12 cellular contexts compared by ENCODE assay signal in the genomic region with DNA sequence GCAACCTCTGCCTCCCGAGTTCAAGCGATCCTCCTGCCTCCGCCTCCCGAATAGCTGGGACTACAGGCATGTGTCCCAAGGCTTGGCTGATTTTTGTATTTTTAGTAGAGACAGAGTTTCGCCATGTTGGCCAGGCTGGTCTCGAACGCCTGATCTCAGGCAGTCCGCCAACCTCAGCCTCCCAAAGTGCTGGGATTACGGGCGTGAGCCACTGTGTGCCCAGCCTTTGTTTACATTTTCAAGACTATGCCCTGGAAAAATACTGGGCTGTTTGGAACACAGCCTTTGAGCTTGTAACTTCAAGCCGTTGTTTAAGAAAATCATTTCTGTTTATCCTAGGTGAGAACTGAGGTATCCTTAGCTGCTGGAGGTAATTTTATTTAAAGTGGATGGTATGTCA. TPM values are rescaled to one million over a fixed set of nuclear protein-coding genes. Genes with fewer than 3 reads are reported as not detected.
DNase-seq lines count a peak whose midpoint lies in the region; ATAC-seq and TF ChIP-seq lines count a peak whose summit lies in the region.
"Had no signal": no experiment of that assay in that cellular context is flagged by ENCODE, and none has a peak within 500 bp of the region (broad histone marks: within the 10 kb centered on the region; RNA-seq: fewer than 3 reads in every experiment).

No MANE protein-coding gene starts in this region.

- H3K4me2 ChIP-seq in neural progenitor cell (peak overlapping the region; percentile 89), MM.1S (ENCODE audit: low read depth, low read length) (no peak overlapping the region)

- no peaks in the 10 kb centered on the region for H3K9me3 Mint-ChIP-seq in CD4-positive, alpha-beta memory T cell
- no peaks in the 10 kb centered on the region for H3K9me3 Mint-ChIP-seq in neural progenitor cell
- H3K9me3 Mint-ChIP-seq: activated CD4-positive, alpha-beta T cell treated with anti-CD3 and anti-CD28 coated beads, Interleukin-2, amount 10 ng/mL, durations not matched to agents 7 days and 5 days had no signal

- no TSS peak for BruUV-seq in Panc1 (replicated peaks; lab: Mats Ljungman, UMichigan)

- H3F3A ChIP-seq in neural progenitor cell (ENCODE audit: low read depth): no peaks in the 10 kb centered on the region
- H3F3A ChIP-seq in MM.1S (ENCODE audit: insufficient read depth, low read length): no peaks in the 10 kb centered on the region

- H3K79me2 ChIP-seq in neural progenitor cell (ENCODE audit: low read depth) (peaks cover 70% of the 10 kb centered on the region), MM.1S (ENCODE audit: low read length) (peaks cover 65% of the 10 kb centered on the region)

- peaks cover 30 to 58% (median 46%) of the 10 kb centered on the region in 4 donors for H3K4me1 Mint-ChIP-seq in CD4-positive, alpha-beta memory T cell
- peaks cover 18% of the 10 kb centered on the region for H3K4me1 Mint-ChIP-seq in neural progenitor cell

- H3K27me3 ChIP-seq in CD4-positive, alpha-beta memory T cell (ENCODE audit: insufficient read depth, low read length): no peaks in the 10 kb centered on the region
- no peaks in the 10 kb centered on the region for H3K27me3 ChIP-seq in Panc1 (ENCODE audit: control insufficient read depth, insufficient read depth, low read length)
- no peaks in the 10 kb centered on the region for H3K27me3 ChIP-seq in esophagus (ENCODE audit: control insufficient read depth in 1 of 2, insufficient read depth in 2 of 2, low read length in 2 of 2)
- H3K27me3 ChIP-seq in neural progenitor cell: no peaks in the 10 kb centered on the region
- H3K27me3 ChIP-seq in MM.1S (replicated peaks; ENCODE audit: insufficient read depth, low read length): no peaks in the 10 kb centered on the region
- H3K27me3 ChIP-seq: upper lobe of right lung had no signal

- H3K27me3 Mint-ChIP-seq in CD4-positive, alpha-beta memory T cell: no peaks in the 10 kb centered on the region
- peaks cover 13% of the 10 kb centered on the region for H3K27me3 Mint-ChIP-seq in neural progenitor cell (ENCODE audit: insufficient read depth, low read depth)
- H3K27me3 Mint-ChIP-seq: activated CD4-positive, alpha-beta T cell treated with anti-CD3 and anti-CD28 coated beads, Interleukin-2, amount 10 ng/mL, durations not matched to agents 7 days and 5 days had no signal

- intact Hi-C loops in CD4-positive, alpha-beta memory T cell (cut with micrococcal nuclease): no loop called here
- intact Hi-C loops in Panc1 (cut with micrococcal nuclease; ENCODE audit: unreplicated experiment): no loop called here

- H3K4me3 Mint-ChIP-seq in CD4-positive, alpha-beta memory T cell: peak overlapping the region in 5 of 8 donors; percentile 17 to 53 (median 29)
- peak overlapping the region; percentile 48 for H3K4me3 Mint-ChIP-seq in neural progenitor cell

- H3K4me3 ChIP-seq in CD4-positive, alpha-beta memory T cell (ENCODE audit: low read length in 2 of 2): no peak overlapping the region
- H3K4me3 ChIP-seq in Panc1 (ENCODE audit: low read depth in 2 of 2, low read length in 2 of 2) (peak overlapping the region; percentile 88 to 92), esophagus (ENCODE audit: low read depth in 1 of 2, low read length in 2 of 2) (peak overlapping the region in 1 of 2 donors; percentile 95), neural progenitor cell (peak overlapping the region; percentile 72), MM.1S (ENCODE audit: low read length) (no peak overlapping the region)

- H3K9ac ChIP-seq in neural progenitor cell (no peak overlapping the region), MM.1S (ENCODE audit: low read length) (no peak overlapping the region)

- POLR2A ChIA-PET in CD4-positive, alpha-beta memory T cell (lab: Charles Lee; ENCODE audit: partially characterized antibody): interaction anchor here (0.6 to 3.6 kb wide), 4 partner anchors 9 to 810 kb away, joined by 3 to 38 read pairs (median 13); partner anchors contain the start of genes EPHB4 and TRIM4
- POLR2A ChIA-PET in Panc1 (lab: Charles Lee): interaction anchor here (0.5 kb wide), 1 partner anchor 16 kb away, joined by 5 read pairs; no protein-coding TSS in a partner anchor

- H2AFZ ChIP-seq in neural progenitor cell (replicated peaks) (no peak overlapping the region), MM.1S (ENCODE audit: low read length) (no peak overlapping the region)

- WGBS in esophagus, 2 donors: 37 to 42% methylated on average over 11 of the region's 11 CpGs

- peak overlapping the region in 5 of 7 donors; percentile 35 to 95 (median 66) for H3K27ac Mint-ChIP-seq in CD4-positive, alpha-beta memory T cell
- no peak overlapping the region for H3K27ac Mint-ChIP-seq in neural progenitor cell

- no peaks in the 10 kb centered on the region for H3K9me3 ChIP-seq in CD4-positive, alpha-beta memory T cell (ENCODE audit: control insufficient read depth in 1 of 2, low read length in 2 of 2)
- no peaks in the 10 kb centered on the region for H3K9me3 ChIP-seq in Panc1 (ENCODE audit: control insufficient read depth, insufficient read depth, low read depth, low read length)
- no peaks in the 10 kb centered on the region for H3K9me3 ChIP-seq in esophagus (ENCODE audit: control insufficient read depth in 2 of 2, insufficient read depth in 1 of 2, low read depth in 1 of 2, low read length in 1 of 2)
- no peaks in the 10 kb centered on the region for H3K9me3 ChIP-seq in neural progenitor cell (ENCODE audit: low read depth)
- no peaks in the 10 kb centered on the region for H3K9me3 ChIP-seq in MM.1S (replicated peaks; ENCODE audit: insufficient read depth, low read length)
- H3K9me3 ChIP-seq: upper lobe of right lung had no signal

- H3K9me2 ChIP-seq in MM.1S (replicated peaks; ENCODE audit: insufficient read depth, low read length): no peaks in the 10 kb centered on the region

- H3K36me3 ChIP-seq in CD4-positive, alpha-beta memory T cell (ENCODE audit: insufficient read depth, low read length): no peaks in the 10 kb centered on the region
- H3K36me3 ChIP-seq in Panc1 (ENCODE audit: control insufficient read depth, insufficient read depth, low read length) (peaks cover under 1% of the 10 kb centered on the region), esophagus (ENCODE audit: control insufficient read depth in 2 of 2, insufficient read depth in 2 of 2, low read length in 1 of 2) (peaks cover 0 to 4% of the 10 kb centered on the region in 2 donors), neural progenitor cell (no peaks in the 10 kb centered on the region), MM.1S (replicated peaks; ENCODE audit: insufficient read depth, low read length) (no peaks in the 10 kb centered on the region; the same call in 1 of the 2 replicates)
- H3K36me3 ChIP-seq: upper lobe of right lung had no signal

- in situ Hi-C loops in Panc1 (cut with HindIII; ENCODE audit: low pct_unique_long_range_greater_than_20kb, low sequenced_read_pairs): no loop called here

- peaks cover 0 to 33% of the 10 kb centered on the region in 2 donors for H3K36me3 Mint-ChIP-seq in CD4-positive, alpha-beta memory T cell
- peaks cover 6% of the 10 kb centered on the region for H3K36me3 Mint-ChIP-seq in neural progenitor cell

- no peak for ATAC-seq in Panc1
- no peak for ATAC-seq in HG03159 (IDR thresholded peaks at IDR 0.05; ENCODE audit: unreplicated experiment)
- ATAC-seq: left cardiac atrium, upper lobe of right lung had no signal

- no peak overlapping the region for H3K27ac ChIP-seq in CD4-positive, alpha-beta memory T cell (ENCODE audit: low read depth, low read length)
- H3K27ac ChIP-seq in Panc1 (ENCODE audit: low read length) (peak overlapping the region; percentile 94), esophagus (ENCODE audit: low read depth in 2 of 2, low read length in 1 of 2) (peak overlapping the region; percentile 64), neural progenitor cell (no peak overlapping the region), MM.1S (ENCODE audit: low read length) (no peak overlapping the region)
- H3K27ac ChIP-seq: upper lobe of right lung had no signal

- CTCF ChIA-PET in CD4-positive, alpha-beta memory T cell (lab: Charles Lee; ENCODE audit: partially characterized antibody): interaction anchor here (0.7 to 3.0 kb wide), 2 partner anchors 9 to 27 kb away, joined by 3 to 12 read pairs; no protein-coding TSS in a partner anchor
- CTCF ChIA-PET in Panc1 (lab: Charles Lee): no interaction called here

- DNase-seq in CD4-positive, alpha-beta memory T cell: no peak
- DNase-seq in Panc1 (ENCODE audit: low read depth, low spot score) (no peak), neural progenitor cell (ENCODE audit: low spot score) (no peak), NCI-H524 (lab: John Stamatoyannopoulos, UW) (no peak), GM20000 (ENCODE audit: low spot score) (no peak), MM.1S (no peak)
- DNase-seq: activated CD4-positive, alpha-beta T cell treated with anti-CD3 and anti-CD28 coated beads, Interleukin-2, amount 10 ng/mL, durations not matched to agents 7 days and 5 days; EL; left cardiac atrium; upper lobe of right lung had no signal

- TF ChIP-seq CTCF in Panc1 (IDR thresholded peaks at IDR 0.05) (no peak), neural progenitor cell (IDR thresholded peaks at IDR 0.05) (no peak), GM20000 (IDR thresholded peaks at IDR 0.05; ENCODE audit: extremely low read depth, missing control alignments) (no peak), MM.1S (IDR thresholded peaks at IDR 0.05; ENCODE audit: low read length) (no peak)

- H3K4me1 ChIP-seq in CD4-positive, alpha-beta memory T cell (ENCODE audit: insufficient read depth, low read length): peaks cover 43% of the 10 kb centered on the region
- H3K4me1 ChIP-seq in Panc1 (ENCODE audit: control insufficient read depth, insufficient read depth, low read length) (peaks cover 22% of the 10 kb centered on the region), esophagus (ENCODE audit: control insufficient read depth in 2 of 2, insufficient read depth in 2 of 2, low read length in 1 of 2) (peaks cover 2 to 3% of the 10 kb centered on the region in 2 donors), neural progenitor cell (peaks cover 9% of the 10 kb centered on the region), MM.1S (ENCODE audit: low read length) (peaks cover 6% of the 10 kb centered on the region; the same call in 1 of the 2 replicates)

- H4K20me1 ChIP-seq in neural progenitor cell (ENCODE audit: low read depth): peaks cover 59% of the 10 kb centered on the region
- no peaks in the 10 kb centered on the region for H4K20me1 ChIP-seq in MM.1S (ENCODE audit: insufficient read depth, low read length)

RNA-seq across cellular contexts. Expression of gene ZKSCAN1, which starts 1.9 kb away (rescaled TPM):
- total RNA-seq in CD4-positive, alpha-beta memory T cell: 100 to 1,000 TPM in 1 of 2 experiments, 10 to 100 TPM in 1; 94.8 to 101 TPM
- polyA plus RNA-seq in CD4-positive, alpha-beta memory T cell: 10 to 100 TPM; 25.0 to 47.0 TPM
- total RNA-seq in Panc1 (2021; ENCODE audit: unreplicated experiment) (55.5 TPM), neural progenitor cell (ENCODE audit: low replicate concordance) (39.7 and 43.2 TPM in 2 replicates)
- polyA plus RNA-seq in Panc1 (2012; ENCODE audit: insufficient read length): 24.5 TPM
- 10 to 100 TPM; 10.5 to 25.0 TPM for polyA plus RNA-seq in esophagus

RNA-seq across cellular contexts. Expression of gene ZSCAN21, which starts 32.3 kb away (rescaled TPM):
- total RNA-seq in CD4-positive, alpha-beta memory T cell: 10 to 100 TPM in 1 of 2 experiments, 1 to 10 TPM in 1; 9.9 to 10.6 TPM
- 1 to 10 TPM; 2.5 to 9.7 TPM for polyA plus RNA-seq in CD4-positive, alpha-beta memory T cell
- 13.4 TPM for total RNA-seq in Panc1 (2021; ENCODE audit: unreplicated experiment)
- 6.9 TPM for polyA plus RNA-seq in Panc1 (2012; ENCODE audit: insufficient read length)
- polyA plus RNA-seq in esophagus: 1 to 10 TPM; 3.8 to 3.9 TPM
- 29.0 and 33.4 TPM in 2 replicates for total RNA-seq in neural progenitor cell (ENCODE audit: low replicate concordance)

RNA-seq across cellular contexts. Expression of gene AZGP1, which starts 41.5 kb away (rescaled TPM):
- total RNA-seq in CD4-positive, alpha-beta memory T cell: not detected
- polyA plus RNA-seq in CD4-positive, alpha-beta memory T cell: not detected
- total RNA-seq in Panc1 (2021; ENCODE audit: unreplicated experiment): 0.49 TPM
- polyA plus RNA-seq in Panc1 (2012; ENCODE audit: insufficient read length): not detected
- polyA plus RNA-seq in esophagus: 1 to 10 TPM; 1.6 to 2.0 TPM
- not detected in 2 replicates for total RNA-seq in neural progenitor cell (ENCODE audit: low replicate concordance)
- total RNA-seq: activated CD4-positive, alpha-beta T cell treated with anti-CD3 and anti-CD28 coated beads, Interleukin-2, amount 10 ng/mL, durations not matched to agents 7 days and 5 days had no signal

Comparison
In these comparisons a context has a peak if more than half of its experiments do, and no peak if none do; other contexts are left out.
1. H3K27ac ChIP-seq: peak in Panc1 (single experiment) and esophagus (2 of 2); none in CD4-positive, alpha-beta memory T cell (single experiment), neural progenitor cell (single experiment) and MM.1S (single experiment).
2. H3K4me3 ChIP-seq: peak in Panc1 (2 of 2) and neural progenitor cell (single experiment); none in CD4-positive, alpha-beta memory T cell (0 of 2) and MM.1S (single experiment).